22 cellular contexts compared by ENCODE assay signal in genomic region chr18:2102022-2102421, GRCh38.
DNase-seq lines count a peak whose midpoint lies in the region; ATAC-seq, FAIRE-seq and TF ChIP-seq lines count a peak whose summit lies in the region.
"Had no signal": no experiment of that assay in that cellular context is flagged by ENCODE, and none has a peak within 500 bp of the region (broad histone marks: within the 10 kb centered on the region; RNA-seq: fewer than 3 reads in every experiment).

No MANE protein-coding gene starts in this region.

- no peak overlapping the region for H3K27ac ChIP-seq in GM12878 (ENCODE audit: control insufficient read depth, insufficient read depth)
- H3K27ac ChIP-seq: SJCRH30 had no signal

- no peaks in the 10 kb centered on the region for H4K20me1 ChIP-seq in GM12878 (ENCODE audit: control insufficient read depth, insufficient read depth)

- TF ChIP-seq EP300 in GM12878 (IDR thresholded peaks at IDR 0.05; ENCODE audit: borderline replicate concordance in 1 of 2, control insufficient read depth in 1 of 2, low read depth in 2 of 2, low read length in 2 of 2) = no peak

- BruUV-seq in GM12878 (replicated peaks; lab: Mats Ljungman, UMichigan) = no TSS peak

- H3K79me2 ChIP-seq in GM12878 (ENCODE audit: control insufficient read depth, insufficient read depth, low read length) = no peaks in the 10 kb centered on the region

- POLR2A ChIA-PET in GM12878 (lab: Charles Lee) = no interaction called here

- ATAC-seq in GM18907 (IDR thresholded peaks at IDR 0.05; ENCODE audit: unreplicated experiment) (peak; percentile 82), GM21717 (IDR thresholded peaks at IDR 0.05; ENCODE audit: unreplicated experiment) (peak; percentile 66), HG03442 (IDR thresholded peaks at IDR 0.05; ENCODE audit: unreplicated experiment) (peak; percentile 48), GM12878 (peak; percentile 85)
- ATAC-seq in activated naive CD4-positive, alpha-beta T cell treated with anti-CD3 and anti-CD28 coated beads, Interleukin-2, amount 50 U/mL, for 72 hours = no peak
- ATAC-seq: activated T-cell treated with anti-CD3 and anti-CD28 coated beads, Interleukin-2, amount 50 U/mL, for 4 hours; effector memory CD8-positive, alpha-beta T cell; HCT116; HepG2; left colon had no signal

- RAD21 ChIA-PET in GM12878 (lab: Charles Lee; ENCODE audit: unreplicated experiment) = interaction anchor here (1.2 kb wide), 1 partner anchor 440 kb away, joined by 5 read pairs; no protein-coding TSS in a partner anchor

- H3K4me3 ChIP-seq in GM12878 = no peak overlapping the region
- H3K4me3 ChIP-seq: SJCRH30 had no signal

- H3K4me2 ChIP-seq in GM12878 (ENCODE audit: control insufficient read depth, insufficient read depth) = no peak overlapping the region

- TF ChIP-seq CTCF in GM12878 (IDR thresholded peaks at IDR 0.05 in 2 of 3, conservative IDR thresholded peaks at IDR 0.05 in 1 of 3; ENCODE audit: control insufficient read depth in 2 of 3, extremely low read depth in 1 of 3, insufficient read depth in 1 of 3, low read depth in 3 of 3, low read length in 3 of 3) = no peak

- no peak for TF ChIP-seq POLR2A in GM12878 (IDR thresholded peaks at IDR 0.05; ENCODE audit: low read depth, low read length)

- TF ChIP-seq RAD21 in GM12878 (IDR thresholded peaks at IDR 0.05; ENCODE audit: insufficient read depth, low read depth, low read length) = no peak

- H3K9me3 Mint-ChIP-seq in activated naive CD4-positive, alpha-beta T cell treated with anti-CD3 and anti-CD28 coated beads, Interleukin-2, amount 50 U/mL, for 72 hours = peaks cover 0 to 4% of the 10 kb centered on the region in 2 donors
- H3K9me3 Mint-ChIP-seq: effector memory CD8-positive, alpha-beta T cell; stimulated activated naive CD8-positive, alpha-beta T cell treated with anti-CD3 and anti-CD28 coated beads, Interleukin-15, Interleukin-2, amounts not matched to agents 100 ng/mL and 50 ng/mL, for 24 hours had no signal

- in situ Hi-C loops in GM12878 (cut with MboI) = no loop called here

- no peaks in the 10 kb centered on the region for H3K36me3 ChIP-seq in GM12878 (ENCODE audit: control insufficient read depth in 2 of 2, insufficient read depth in 2 of 2, low read length in 1 of 2)
- H3K36me3 ChIP-seq: BE2C, SJCRH30 had no signal

- no peak overlapping the region for H3K27ac Mint-ChIP-seq in activated naive CD4-positive, alpha-beta T cell treated with anti-CD3 and anti-CD28 coated beads, Interleukin-2, amount 50 U/mL, for 72 hours
- H3K27ac Mint-ChIP-seq: effector memory CD8-positive, alpha-beta T cell; stimulated activated naive CD8-positive, alpha-beta T cell treated with anti-CD3 and anti-CD28 coated beads, Interleukin-15, Interleukin-2, amounts not matched to agents 100 ng/mL and 50 ng/mL, for 24 hours had no signal

- intact Hi-C loops in GM12878 (cut with micrococcal nuclease; ENCODE audit: unreplicated experiment) = loop anchor here (5.0 to 10.0 kb wide), 2 partner anchors 130 to 233 kb away; no protein-coding TSS in a partner anchor

- DNase-seq in GM12878 (ENCODE audit: low read depth, low spot score) = no peak
- DNase-seq in stimulated activated CD4-positive, alpha-beta T cell treated with anti-CD3 and anti-CD28 coated beads, Interleukin-2, amount 100 ng/mL, for 48 hours = no peak
- no peak for DNase-seq in stimulated activated CD4-positive, alpha-beta T cell treated with anti-CD3 and anti-CD28 coated beads, Interleukin-15, amount 100 ng/mL, for 24 hours
- DNase-seq in activated CD8-positive, alpha-beta memory T cell treated with anti-CD3 and anti-CD28 coated beads, Interleukin-2, amount 50 U/mL, for 48 hours = no peak
- DNase-seq in activated naive CD4-positive, alpha-beta T cell treated with anti-CD3 and anti-CD28 coated beads, Interleukin-2, amount 50 U/mL, for 72 hours (ENCODE audit: low spot score in 2 of 2) = no peak
- DNase-seq: activated CD4-positive, alpha-beta T cell treated with anti-CD3 and anti-CD28 coated beads, Interleukin-2, amount 50 U/mL, for 1 hour; activated T-cell treated with anti-CD3 and anti-CD28 coated beads, Interleukin-2, amount 50 U/mL, for 4 hours; BE2C; caudate nucleus; effector memory CD8-positive, alpha-beta T cell; left colon; NCI-H1105; NCI-H2171; SJCRH30; small intestine had no signal

- H3K36me3 Mint-ChIP-seq in activated naive CD4-positive, alpha-beta T cell treated with anti-CD3 and anti-CD28 coated beads, Interleukin-2, amount 50 U/mL, for 72 hours = no peaks in the 10 kb centered on the region

- SMC1A ChIA-PET in GM12878 (lab: Charles Lee; ENCODE audit: uncharacterized antibody, unreplicated experiment) = interaction anchor here (0.9 to 1.0 kb wide), 2 partner anchors 440 to 478 kb away, joined by 3 read pairs; no protein-coding TSS in a partner anchor

- no peaks in the 10 kb centered on the region for H3K27me3 ChIP-seq in GM12878 (replicated peaks in 1 of 2; ENCODE audit: control insufficient read depth in 2 of 2, insufficient read depth in 2 of 2, low read length in 1 of 2)
- H3K27me3 ChIP-seq: BE2C, SJCRH30 had no signal

- peak; percentile 87 for FAIRE-seq in GM12878 (lab: Jason Lieb, UNC)
- FAIRE-seq: HepG2, urothelium cell line had no signal

- no peak overlapping the region for H2AFZ ChIP-seq in GM12878 (ENCODE audit: control insufficient read depth, low read depth, low read length)

- CTCF ChIA-PET in GM12878 (lab: Yijun Ruan, JAX) = no interaction called here

- H3K9me3 ChIP-seq in GM12878 (replicated peaks; ENCODE audit: control insufficient read depth, insufficient read depth, low read length) = no peaks in the 10 kb centered on the region
- H3K9me3 ChIP-seq: BE2C, SJCRH30 had no signal

- no peak overlapping the region for H3K9ac ChIP-seq in GM12878 (ENCODE audit: control insufficient read depth, insufficient read depth, low read length)

- H3K4me1 ChIP-seq in GM12878 (ENCODE audit: control insufficient read depth, insufficient read depth, low read length) = no peaks in the 10 kb centered on the region
- H3K4me1 ChIP-seq: BE2C, SJCRH30 had no signal

TF ChIP-seq in GM12878, 131 proteins besides CTCF, POLR2A, EP300 and RAD21:
- TF ChIP-seq CBFB (IDR thresholded peaks at IDR 0.05; ENCODE audit: low read depth) (no peak), SPI1 (IDR thresholded peaks at IDR 0.05; ENCODE audit: borderline replicate concordance, insufficient read depth, low read depth, low read length) (peak; percentile 47; the same call in 1 of the 2 replicates)
TF ChIP-seq in GM12878: peak in this region for 1.

Comparison
In these comparisons a context has a peak if more than half of its experiments do, and no peak if none do; other contexts are left out.
1. ATAC-seq: peak in GM18907 (single experiment), GM21717 (single experiment), HG03442 (single experiment) and GM12878 (single experiment); none in activated naive CD4-positive, alpha-beta T cell treated with anti-CD3 and anti-CD28 coated beads, Interleukin-2, amount 50 U/mL, for 72 hours (0 of 2).